10 cellular contexts compared by ENCODE assay signal in the genomic region with DNA sequence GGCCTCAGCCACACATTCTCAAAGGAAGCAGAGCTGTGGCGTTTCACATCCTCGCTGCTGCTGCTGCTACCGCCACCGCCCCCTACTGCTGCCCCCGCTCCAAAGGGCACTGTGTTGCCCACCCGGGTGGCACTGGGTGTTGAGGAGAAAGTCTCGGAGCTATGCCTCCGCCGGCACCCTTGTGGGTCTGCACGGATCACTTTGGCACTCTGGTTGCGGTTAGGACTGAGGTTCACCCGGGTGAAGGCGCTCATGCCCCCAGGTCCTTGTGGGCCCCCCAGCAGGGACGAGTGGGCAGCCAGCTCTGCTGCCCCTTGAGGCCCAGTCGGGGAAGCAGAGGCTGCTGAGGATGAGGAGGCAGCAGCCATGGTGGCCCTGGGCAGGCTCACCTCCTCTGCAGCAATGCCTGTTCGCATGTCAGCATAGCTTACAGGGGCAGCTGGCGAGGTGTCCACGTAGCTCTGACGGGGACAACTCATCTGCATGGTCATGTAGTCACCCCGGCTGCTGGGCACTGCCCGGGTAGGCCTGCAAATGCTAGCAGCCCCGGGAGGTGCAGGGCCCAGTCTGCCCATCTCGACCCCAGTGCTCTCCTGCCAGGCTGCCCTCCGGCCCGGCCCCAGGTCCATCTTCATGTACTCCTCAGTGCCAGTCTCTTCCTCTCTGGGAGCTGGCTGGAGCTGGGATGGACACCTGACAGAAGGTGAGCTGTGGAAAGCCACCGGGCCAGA. TPM values are rescaled to one million over a fixed set of nuclear protein-coding genes. Genes with fewer than 3 reads are reported as not detected.
A peak's percentile ranks its signal among the peaks of the same experiment; 100 is the strongest.
DNase-seq lines count a peak whose midpoint lies in the region; TF ChIP-seq lines count a peak whose summit lies in the region.
"Had no signal": no experiment of that assay in that cellular context is flagged by ENCODE, and none has a peak within 500 bp of the region (broad histone marks: within the 10 kb centered on the region; RNA-seq: fewer than 3 reads in every experiment).

No MANE protein-coding gene starts in this region.

- H3K36me3 ChIP-seq in brain microvascular endothelial cell (replicated peaks) (peaks cover 11% of the 10 kb centered on the region), subcutaneous abdominal adipose tissue (ENCODE audit: control insufficient read depth in 5 of 5, insufficient read depth in 5 of 5, low read length in 5 of 5) (peaks cover 0 to 10% (median 4%) of the 10 kb centered on the region in 5 donors), BE2C (no peaks in the 10 kb centered on the region)

- peak overlapping the region in 3 of 5 donors; percentile 30 to 78 (median 46) for H3K9ac ChIP-seq in subcutaneous abdominal adipose tissue (ENCODE audit: low read length in 5 of 5)

- H3K27ac ChIP-seq in brain microvascular endothelial cell (peak overlapping the region; percentile 33), layer of hippocampus (ENCODE audit: low read depth, low read length) (peak overlapping the region; percentile 10), subcutaneous abdominal adipose tissue (ENCODE audit: low read depth, low read length) (peak overlapping the region; percentile 86)

- TF ChIP-seq CTCF in HFF-Myc (IDR thresholded peaks at IDR 0.05; ENCODE audit: low read depth, low read length, missing control alignments), result no peak
- TF ChIP-seq CTCF in brain microvascular endothelial cell (IDR thresholded peaks at IDR 0.05; ENCODE audit: low read depth, low read length, missing control alignments), result peak; percentile 44
- no peak for TF ChIP-seq CTCF in BE2C (IDR thresholded peaks at IDR 0.05; ENCODE audit: low read depth, low read length)

- peaks cover 2 to 82% (median 72%) of the 10 kb centered on the region in 5 donors for H3K4me1 ChIP-seq in subcutaneous abdominal adipose tissue (ENCODE audit: control insufficient read depth in 5 of 5, insufficient read depth in 5 of 5, low read length in 5 of 5)
- H3K4me1 ChIP-seq in BE2C, result no peaks in the 10 kb centered on the region

- DNase-seq in HFF-Myc (ENCODE audit: extremely low read depth, low read depth), result no peak
- no peak for DNase-seq in brain microvascular endothelial cell
- DNase-seq in germinal center (ENCODE audit: low spot score), result no peak
- no peak for DNase-seq in stimulated activated CD4-positive, alpha-beta T cell treated with anti-CD3 and anti-CD28 coated beads, Interleukin-12 subunit alpha, Interleukin-12 subunit beta, amount 100 ng/mL, for 4 hours
- DNase-seq in NCI-H774 (lab: John Stamatoyannopoulos, UW), result no peak
- no peak for DNase-seq in BE2C
- DNase-seq: KBM-7; stimulated activated CD4-positive, alpha-beta T cell treated with anti-CD3 and anti-CD28 coated beads, Interleukin-4, amount 100 ng/mL, for 24 hours had no signal

- H3K27me3 ChIP-seq in brain microvascular endothelial cell (replicated peaks) (no peaks in the 10 kb centered on the region), layer of hippocampus (ENCODE audit: control insufficient read depth, insufficient read depth, low read length) (no peaks in the 10 kb centered on the region), subcutaneous abdominal adipose tissue (ENCODE audit: control insufficient read depth in 5 of 5, insufficient read depth in 4 of 5, low read length in 5 of 5) (peaks cover 0 to 8% (median 0%) of the 10 kb centered on the region in 5 donors), BE2C (no peaks in the 10 kb centered on the region)

- H3K9me3 ChIP-seq in subcutaneous abdominal adipose tissue (ENCODE audit: control insufficient read depth in 5 of 5, low read length in 5 of 5) (no peaks in the 10 kb centered on the region), BE2C (no peaks in the 10 kb centered on the region)

- in situ Hi-C loops in brain microvascular endothelial cell (cut with HindIII; ENCODE audit: low pct_ligation_motif_present, low sequenced_read_pairs), result no loop called here

- peak overlapping the region; percentile 77 for H3K4me3 ChIP-seq in HFF-Myc (replicated peaks; ENCODE audit: low read depth, low read length)
- H3K4me3 ChIP-seq in brain microvascular endothelial cell (ENCODE audit: low read depth, low read length), result peak overlapping the region; percentile 65
- H3K4me3 ChIP-seq in subcutaneous abdominal adipose tissue (ENCODE audit: low read depth in 1 of 5, low read length in 5 of 5), result peak overlapping the region; percentile 67 to 82 (median 78)
- no peak overlapping the region for H3K4me3 ChIP-seq in BE2C (ENCODE audit: low read depth, low read length)

RNA-seq across cellular contexts. Expression of gene IRS1, which starts 4.2 kb away (rescaled TPM):
- 7.8 TPM for polyA plus RNA-seq in BE2C (2012; ENCODE audit: insufficient read depth, insufficient read length, low read depth)

RNA-seq across cellular contexts. Expression of gene RHBDD1, which starts 40.4 kb away (rescaled TPM):
- polyA plus RNA-seq in BE2C (2012; ENCODE audit: insufficient read depth, insufficient read length, low read depth), result 40.9 TPM

Comparison
In these comparisons a context has a peak if more than half of its experiments do, and no peak if none do; other contexts are left out.
1. H3K27ac ChIP-seq: peak in every context shown above with its lines; median percentile 86 in subcutaneous abdominal adipose tissue; 33 in brain microvascular endothelial cell; 10 in layer of hippocampus.